Comparison of ENCODE assay signal across 18 cellular contexts in genomic region chr17:61478790-61479492, GRCh38. TPM values are rescaled to one million over a fixed set of nuclear protein-coding genes. Genes with fewer than 3 reads are reported as not detected.
A peak's percentile ranks its signal among the peaks of the same experiment; 100 is the strongest.
DNase-seq lines count a peak whose midpoint lies in the region; ATAC-seq, FAIRE-seq and TF ChIP-seq lines count a peak whose summit lies in the region.
"Had no signal": no experiment of that assay in that cellular context is flagged by ENCODE, and none has a peak within 500 bp of the region (broad histone marks: within the 10 kb centered on the region; RNA-seq: fewer than 3 reads in every experiment).

No MANE protein-coding gene starts in this region.

- H3K9me3 ChIP-seq in IMR-90 (ENCODE audit: control insufficient read depth, insufficient read depth, low read length) (no peaks in the 10 kb centered on the region), WERI-Rb-1 (ENCODE audit: severe bottlenecking) (no peaks in the 10 kb centered on the region), kidney (ENCODE audit: control insufficient read depth in 1 of 2, low read length in 2 of 2) (no peaks in the 10 kb centered on the region)
- H3K9me3 ChIP-seq: BLaER1 had no signal

- H2BK5ac ChIP-seq in IMR-90 (ENCODE audit: low read depth, low read length, poor library complexity, severe bottlenecking), result no peak overlapping the region

- no peak overlapping the region for H3K23ac ChIP-seq in IMR-90 (ENCODE audit: low read depth, low read length)

- H3K4ac ChIP-seq in IMR-90 (ENCODE audit: low read depth, low read length), result no peak overlapping the region

- CTCF ChIA-PET in IMR-90 (lab: Yijun Ruan, JAX), result no interaction called here

- H3K9ac ChIP-seq in IMR-90 (ENCODE audit: low read depth, low read length) (no peak overlapping the region), kidney (ENCODE audit: low read length in 2 of 2) (no peak overlapping the region)
- H3K9ac ChIP-seq: BLaER1 had no signal

- DNase-seq in IMR-90 (no peak), WERI-Rb-1 (no peak), kidney (peak; percentile 38), urothelium cell line (ENCODE audit: low spot score) (no peak), T-helper 9 cell (no peak), foreskin melanocyte (no peak)
- DNase-seq: DMS 273 treated with DMSO at 0.1 percent for 48 hours, HFFc6, Karpas-422, MM.1S, NCI-H1105 treated with DMSO at 0.1 percent for 48 hours, NCI-H1930, NCI-H2171 treated with DMSO at 0.1 percent for 48 hours, NCI-H510A, RPMI8226, SW 1271 had no signal

- no peak overlapping the region for H2AK9ac ChIP-seq in IMR-90 (replicated peaks; ENCODE audit: low read depth, low read length, poor library complexity)

- ATAC-seq in IMR-90 (ENCODE audit: low read depth) (no peak), GM21717 (IDR thresholded peaks at IDR 0.05; ENCODE audit: unreplicated experiment) (no peak)

- intact Hi-C loops in IMR-90 (cut with micrococcal nuclease) (no loop called here), kidney (cut with DNase I) (no loop called here)

- H3K36me3 ChIP-seq in IMR-90 (ENCODE audit: control insufficient read depth, insufficient read depth, low read length), result no peaks in the 10 kb centered on the region
- no peaks in the 10 kb centered on the region; the same call in 1 of the 2 replicates for H3K36me3 ChIP-seq in WERI-Rb-1
- no peaks in the 10 kb centered on the region for H3K36me3 ChIP-seq in kidney (ENCODE audit: control insufficient read depth in 1 of 2, insufficient read depth in 2 of 2, low read length in 2 of 2)
- H3K36me3 ChIP-seq: BLaER1 had no signal

- no peak overlapping the region for H3K4me2 ChIP-seq in IMR-90 (ENCODE audit: low read depth, low read length)
- H3K4me2 ChIP-seq: BLaER1 had no signal

- no peak for TF ChIP-seq CTCF in IMR-90 (conservative IDR thresholded peaks at IDR 0.05; ENCODE audit: low read depth, low read length)
- TF ChIP-seq CTCF in WERI-Rb-1 (IDR thresholded peaks at IDR 0.05; ENCODE audit: low read depth, low read length), result peak; percentile 48
- TF ChIP-seq CTCF in kidney (IDR thresholded peaks at IDR 0.05; ENCODE audit: borderline replicate concordance, extremely low read depth, insufficient read depth), result no peak

- H2BK120ac ChIP-seq in IMR-90 (ENCODE audit: low read depth, low read length), result no peak overlapping the region

- POLR2A ChIA-PET in IMR-90 (lab: Charles Lee; ENCODE audit: unreplicated experiment), result no interaction called here

- in situ Hi-C loops in IMR-90 (cut with MboI; ENCODE audit: low sequenced_read_pairs), result no loop called here

- H4K91ac ChIP-seq in IMR-90 (ENCODE audit: insufficient read depth, low read depth, low read length), result no peak overlapping the region

- no peak overlapping the region for H3K18ac ChIP-seq in IMR-90 (ENCODE audit: low read depth, low read length)

- H4K8ac ChIP-seq in IMR-90 (ENCODE audit: low read depth in 2 of 2, low read length in 2 of 2), result no peak overlapping the region

- TF ChIP-seq RAD21 in IMR-90 (IDR thresholded peaks at IDR 0.05; ENCODE audit: low read length), result no peak

- H4K20me1 ChIP-seq in IMR-90 (ENCODE audit: insufficient read depth, low read length), result no peaks in the 10 kb centered on the region
- H4K20me1 ChIP-seq: BLaER1 had no signal

- peak overlapping the region; percentile 14 for H2AFZ ChIP-seq in IMR-90 (replicated peaks; ENCODE audit: low read length, poor library complexity)

- H4K5ac ChIP-seq in IMR-90 (ENCODE audit: low read depth, low read length), result no peak overlapping the region

- H3K9me1 ChIP-seq in IMR-90 (ENCODE audit: insufficient read depth, low read length), result peaks cover 10% of the 10 kb centered on the region

- no peak overlapping the region for H2BK20ac ChIP-seq in IMR-90 (ENCODE audit: low read depth, low read length)

- H3K27ac ChIP-seq in IMR-90 (ENCODE audit: insufficient read depth, low read length) (no peak overlapping the region), WERI-Rb-1 (no peak overlapping the region), kidney (ENCODE audit: low read depth in 2 of 2, low read length in 2 of 2) (no peak overlapping the region)
- H3K27ac ChIP-seq: BLaER1 had no signal

- H3K79me1 ChIP-seq in IMR-90 (ENCODE audit: low read depth in 1 of 2, low read length in 2 of 2), result no peaks in the 10 kb centered on the region

- BruUV-seq in IMR-90 (replicated peaks; lab: Mats Ljungman, UMichigan), result no TSS peak

- no peak overlapping the region for H2BK15ac ChIP-seq in IMR-90 (ENCODE audit: low read depth, low read length)

- TF ChIP-seq POLR2A in IMR-90 (IDR thresholded peaks at IDR 0.05; ENCODE audit: low read depth, low read length), result no peak

- WGBS in IMR-90 (ENCODE audit: extremely low coverage in 2 of 2, insufficient read length in 1 of 2), 2 experiments, result 87% methylated on average over 3 of the region's 14 CpGs; no CpG with 5 or more reads in 1 of the 2 experiments

- dilution Hi-C loops in IMR-90 (cut with HindIII; ENCODE audit: low sequenced_read_pairs, unreplicated experiment), result no loop called here

- FAIRE-seq in kidney (lab: Jason Lieb, UNC), result no peak
- FAIRE-seq in urothelium cell line (lab: Jason Lieb, UNC), result peak; percentile 90

- no peak overlapping the region for H3K4me3 ChIP-seq in IMR-90 (ENCODE audit: insufficient read depth, low read depth, low read length)
- H3K4me3 ChIP-seq in WERI-Rb-1 (ENCODE audit: low read depth, low read length), result no peak overlapping the region
- no peak overlapping the region for H3K4me3 ChIP-seq in kidney (ENCODE audit: low read length in 2 of 2)
- H3K4me3 ChIP-seq: BLaER1 had no signal

- no peak overlapping the region for H2AK5ac ChIP-seq in IMR-90 (ENCODE audit: low read depth, low read length)

- H3K4me1 ChIP-seq in IMR-90 (ENCODE audit: control insufficient read depth, insufficient read depth, low read length) (peaks cover 10% of the 10 kb centered on the region), kidney (ENCODE audit: control insufficient read depth in 1 of 2, insufficient read depth in 1 of 2, low read depth in 1 of 2, low read length in 2 of 2) (no peaks in the 10 kb centered on the region)
- H3K4me1 ChIP-seq: BLaER1 had no signal

- no peak overlapping the region for H3K56ac ChIP-seq in IMR-90 (ENCODE audit: extremely low read depth, insufficient read depth, low read length)

- H3K27me3 ChIP-seq in IMR-90 (ENCODE audit: control insufficient read depth, insufficient read depth, low read length) (peaks cover 3% of the 10 kb centered on the region), WERI-Rb-1 (ENCODE audit: insufficient read depth, low read depth, severe bottlenecking) (no peaks in the 10 kb centered on the region)
- H3K27me3 ChIP-seq: BLaER1 had no signal

- H3K14ac ChIP-seq in IMR-90 (replicated peaks; ENCODE audit: low read depth, low read length), result no peak overlapping the region

TF ChIP-seq in IMR-90, 13 proteins besides CTCF, POLR2A, EP300 and RAD21:
- TF ChIP-seq BHLHE40 (IDR thresholded peaks at IDR 0.05; ENCODE audit: low read depth, low read length), result no peak
- TF ChIP-seq NFE2L2 (IDR thresholded peaks at IDR 0.05; ENCODE audit: low read depth, low read length), result no peak
- no peak for TF ChIP-seq CEBPB (IDR thresholded peaks at IDR 0.05; ENCODE audit: low read depth, low read length)
- no peak for TF ChIP-seq MAFK (IDR thresholded peaks at IDR 0.05; ENCODE audit: low read depth, low read length)

RNA-seq across cellular contexts. Expression of gene TBX4, which starts 26.7 kb away (rescaled TPM):
- 0.28 TPM in 1 of 2 replicates, not detected in the other for total RNA-seq in IMR-90 (2012; rRNA removed)
- 0.05 TPM in 1 of 2 replicates, not detected in the other for polyA plus RNA-seq in IMR-90 (2012; rRNA removed)
- 0.04 TPM in 1 of 2 replicates, not detected in the other for polyA plus RNA-seq in IMR-90 (2012; cell fraction: cytosol; rRNA removed)
- polyA plus RNA-seq in IMR-90 (2012; cell fraction: nucleus; rRNA removed; ENCODE audit: low replicate concordance), result 0.12 and 0.23 TPM in 2 replicates
- total RNA-seq in kidney, result not detected
- polyA plus RNA-seq in kidney (ENCODE audit: insufficient read depth, low read depth, low replicate concordance), result not detected
